ENCODE assay signal across 18 cellular contexts in the genomic region with DNA sequence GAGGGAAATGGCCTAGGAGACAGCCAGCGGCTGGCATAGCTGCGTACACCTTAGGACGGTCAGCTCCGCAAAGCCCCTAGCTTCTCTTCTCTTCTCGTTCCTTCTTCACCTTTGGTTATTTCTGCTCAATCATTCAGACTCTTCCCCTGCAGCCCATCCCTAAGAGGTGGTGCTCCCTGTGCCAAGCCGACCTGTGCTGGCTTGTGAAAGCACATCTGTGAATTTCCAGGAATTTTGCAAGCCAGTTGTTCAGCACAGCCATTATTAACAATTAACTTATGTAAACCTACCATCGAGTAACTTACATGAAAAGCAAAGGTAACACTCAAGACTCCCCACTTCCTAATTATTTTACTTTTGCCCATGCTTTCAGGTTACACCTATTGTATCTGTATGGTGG. TPM values are rescaled to one million over a fixed set of nuclear protein-coding genes. Genes with fewer than 3 reads are reported as not detected.
DNase-seq lines count a peak whose midpoint lies in the region; ATAC-seq and TF ChIP-seq lines count a peak whose summit lies in the region.
"Had no signal": no experiment of that assay in that cellular context is flagged by ENCODE, and none has a peak within 500 bp of the region (broad histone marks: within the 10 kb centered on the region; RNA-seq: fewer than 3 reads in every experiment).

No MANE protein-coding gene starts in this region.

- no peak overlapping the region for H4K5ac ChIP-seq in H9 (ENCODE audit: insufficient read length, low read depth, low read length)

- H3K27me3 Mint-ChIP-seq in CD4-positive, alpha-beta memory T cell: no peaks in the 10 kb centered on the region
- H3K27me3 Mint-ChIP-seq in H9 (ENCODE audit: low read depth) (peaks cover 40% of the 10 kb centered on the region), chondrocyte (ENCODE audit: low read depth) (peaks cover 15% of the 10 kb centered on the region)
- H3K27me3 Mint-ChIP-seq in naive thymus-derived CD4-positive, alpha-beta T cell: peaks cover 0 to 13% (median 0%) of the 10 kb centered on the region in 5 donors

- H3K36me3 ChIP-seq in CD4-positive, alpha-beta memory T cell (ENCODE audit: insufficient read depth, low read length): peaks cover 6% of the 10 kb centered on the region
- H3K36me3 ChIP-seq in naive thymus-derived CD4-positive, alpha-beta T cell (ENCODE audit: control insufficient read depth in 2 of 3, insufficient read depth in 3 of 3, low read length in 3 of 3): peaks cover 0 to 19% (median 0%) of the 10 kb centered on the region in 3 experiments
- H3K36me3 ChIP-seq: thyroid gland had no signal

- CTCF ChIA-PET in CD4-positive, alpha-beta memory T cell (lab: Charles Lee; ENCODE audit: partially characterized antibody): interaction anchor here (1.0 to 2.6 kb wide), 2 partner anchors 22 to 62 kb away, joined by 3 to 14 read pairs; no protein-coding TSS in a partner anchor
- CTCF ChIA-PET in naive thymus-derived CD4-positive, alpha-beta T cell (lab: Charles Lee): interaction anchor here (0.6 to 1.3 kb wide), 3 partner anchors 21 to 205 kb away, joined by 3 to 4 read pairs (median 3); a partner anchor contains a TSS

- WGBS in H9 (ENCODE audit: extremely low coverage, insufficient read length, low lambda C conversion rate): no CpG with 5 or more reads among the region's 7 CpGs

- H3K14ac ChIP-seq in H9 (ENCODE audit: insufficient read depth, low read length): no peak overlapping the region

- H4K20me1 ChIP-seq in H9 (ENCODE audit: control insufficient read depth, insufficient read depth, insufficient read length): no peaks in the 10 kb centered on the region

- no peak overlapping the region for H2AFZ ChIP-seq in H9 (ENCODE audit: low read length)

- H2BK15ac ChIP-seq in H9 (ENCODE audit: low read depth, low read length): 0 out of 2 replicates have a peak overlapping the region, but pooled peaks have one; percentile 96

- H3K56ac ChIP-seq in H9 (ENCODE audit: insufficient read length, low read depth, low read length): no peak overlapping the region

- no peak overlapping the region for H3K23ac ChIP-seq in H9 (ENCODE audit: insufficient read length, low read depth, low read length)

- no peak overlapping the region for H2AK5ac ChIP-seq in H9 (ENCODE audit: insufficient read length, low read length)

- H3K79me2 ChIP-seq in H9 (ENCODE audit: insufficient read depth, low read length): no peaks in the 10 kb centered on the region

- DNase-seq in CD4-positive, alpha-beta memory T cell: no peak
- DNase-seq in H9 (no peak), chondrocyte (ENCODE audit: low spot score) (no peak), NCI-H2196 (lab: John Stamatoyannopoulos, UW; ENCODE audit: unreplicated experiment) (no peak), AML-193 (lab: John Stamatoyannopoulos, UW) (no peak), NCI-H2081 treated with DMSO at 0.1 percent for 48 hours (lab: John Stamatoyannopoulos, UW) (no peak), RPMI8226 (no peak)
- DNase-seq in naive thymus-derived CD4-positive, alpha-beta T cell: no peak
- DNase-seq: activated CD4-positive, alpha-beta T cell treated with anti-CD3 and anti-CD28 coated beads, Interleukin-2, amount 50 U/mL, for 1 hour; activated gamma-delta T cell treated with Interleukin-2 at 50 U/mL for 16 hours; DND-41; KG1; NCI-H1092 treated with DMSO at 0.1 percent for 48 hours; NCI-H345; SHP77; T1000; thyroid gland had no signal

- peaks cover 39% of the 10 kb centered on the region for H3K4me1 ChIP-seq in CD4-positive, alpha-beta memory T cell (ENCODE audit: insufficient read depth, low read length)
- no peaks in the 10 kb centered on the region for H3K4me1 ChIP-seq in H9 (ENCODE audit: insufficient read depth, low read length)
- H3K4me1 ChIP-seq in naive thymus-derived CD4-positive, alpha-beta T cell (ENCODE audit: control insufficient read depth in 2 of 2, insufficient read depth in 2 of 2, low read length in 2 of 2): peaks cover 5 to 12% of the 10 kb centered on the region in 2 donors

- no peak overlapping the region for H3K4me3 ChIP-seq in CD4-positive, alpha-beta memory T cell (ENCODE audit: low read length in 2 of 2)
- no peak overlapping the region for H3K4me3 ChIP-seq in naive thymus-derived CD4-positive, alpha-beta T cell (ENCODE audit: low read length)

- H2BK12ac ChIP-seq in H9 (ENCODE audit: insufficient read length, low read depth, low read length): no peak overlapping the region

- H3K27ac ChIP-seq in CD4-positive, alpha-beta memory T cell (ENCODE audit: low read depth, low read length): no peak overlapping the region
- H3K27ac ChIP-seq in H9 (ENCODE audit: insufficient read length, low read depth, low read length): no peak overlapping the region
- no peak overlapping the region for H3K27ac ChIP-seq in naive thymus-derived CD4-positive, alpha-beta T cell (ENCODE audit: low read depth, low read length)
- H3K27ac ChIP-seq: thyroid gland had no signal

- peak overlapping the region in 7 of 8 donors; percentile 33 to 84 (median 76) for H3K4me3 Mint-ChIP-seq in CD4-positive, alpha-beta memory T cell
- H3K4me3 Mint-ChIP-seq in H9 (no peak overlapping the region), chondrocyte (ENCODE audit: unreplicated experiment) (peak overlapping the region; percentile 50)
- H3K4me3 Mint-ChIP-seq in naive thymus-derived CD4-positive, alpha-beta T cell: peak overlapping the region in 9 of 10 donors; percentile 51 to 80 (median 65)

- no peak overlapping the region for H2BK120ac ChIP-seq in H9 (ENCODE audit: low read depth, low read length, poor library complexity, severe bottlenecking)

- H3K36me3 Mint-ChIP-seq in CD4-positive, alpha-beta memory T cell: peaks cover 10 to 25% of the 10 kb centered on the region in 2 donors
- H3K36me3 Mint-ChIP-seq in H9 (ENCODE audit: insufficient read depth in 1 of 3, low read depth in 3 of 3) (no peaks in the 10 kb centered on the region; a peak in 2 of 7 replicates), chondrocyte (ENCODE audit: low read depth) (peaks cover 2% of the 10 kb centered on the region)
- H3K36me3 Mint-ChIP-seq in naive thymus-derived CD4-positive, alpha-beta T cell: peaks cover 0 to 39% (median 13%) of the 10 kb centered on the region in 5 donors
- H3K36me3 Mint-ChIP-seq: brain had no signal

- H2BK20ac ChIP-seq in H9 (ENCODE audit: low read depth, low read length, poor library complexity, severe bottlenecking): no peak overlapping the region

- peak overlapping the region; percentile 1 to 90 (median 76) for H3K27ac Mint-ChIP-seq in CD4-positive, alpha-beta memory T cell
- no peak overlapping the region for H3K27ac Mint-ChIP-seq in H9
- no peak overlapping the region for H3K27ac Mint-ChIP-seq in chondrocyte (ENCODE audit: unreplicated experiment)
- peak overlapping the region; percentile 20 to 75 (median 35) for H3K27ac Mint-ChIP-seq in naive thymus-derived CD4-positive, alpha-beta T cell
- H3K27ac Mint-ChIP-seq: brain had no signal

- peak overlapping the region; percentile 83 for H3K4me2 ChIP-seq in H9 (ENCODE audit: insufficient read depth, insufficient read length, low read length)

- H3K23me2 ChIP-seq in H9 (ENCODE audit: insufficient read length, low read depth, low read length, poor library complexity, severe bottlenecking): peaks cover 16% of the 10 kb centered on the region

- no peaks in the 10 kb centered on the region for H3K79me1 ChIP-seq in H9 (ENCODE audit: insufficient read depth, low read depth, low read length, poor library complexity, severe bottlenecking)

- no peak overlapping the region for H4K8ac ChIP-seq in H9 (replicated peaks; ENCODE audit: insufficient read length, low read depth, low read length)

- H3K9ac ChIP-seq in H9 (ENCODE audit: extremely low read depth, insufficient read length, low read length): no peak overlapping the region

- POLR2A ChIA-PET in CD4-positive, alpha-beta memory T cell (lab: Charles Lee; ENCODE audit: partially characterized antibody): interaction anchor here (1.4 to 6.3 kb wide), 10 partner anchors 10 to 88 kb away, joined by 3 to 124 read pairs (median 8); a partner anchor contains a TSS
- POLR2A ChIA-PET in naive thymus-derived CD4-positive, alpha-beta T cell (lab: Charles Lee): interaction anchor here (1.1 to 2.1 kb wide), 3 partner anchors 22 to 88 kb away, joined by 3 to 10 read pairs (median 3); a partner anchor contains a TSS

- no peak overlapping the region for H3K18ac ChIP-seq in H9 (ENCODE audit: insufficient read length, low read depth, low read length)

- peaks cover 0 to 5% (median 0%) of the 10 kb centered on the region in 8 donors for H3K9me3 Mint-ChIP-seq in CD4-positive, alpha-beta memory T cell
- peaks cover 2 to 5% of the 10 kb centered on the region in 2 experiments; a peak in 2 of 5 replicates for H3K9me3 Mint-ChIP-seq in H9
- no peaks in the 10 kb centered on the region for H3K9me3 Mint-ChIP-seq in chondrocyte (ENCODE audit: low read depth)
- peaks cover 0 to 9% (median 0%) of the 10 kb centered on the region in 11 donors for H3K9me3 Mint-ChIP-seq in naive thymus-derived CD4-positive, alpha-beta T cell

- H2BK5ac ChIP-seq in H9 (ENCODE audit: insufficient read length, low read length): no peak overlapping the region

- TF ChIP-seq CTCF in H9 (conservative IDR thresholded peaks at IDR 0.05) (no peak), chondrocyte (IDR thresholded peaks at IDR 0.05) (no peak)

- intact Hi-C loops in CD4-positive, alpha-beta memory T cell (cut with micrococcal nuclease): no loop called here
- intact Hi-C loops in naive thymus-derived CD4-positive, alpha-beta T cell (cut with micrococcal nuclease): loop anchor here in 1 of 2 donors (2.0 kb wide), 1 partner anchor 23 kb away; no protein-coding TSS in a partner anchor

- peaks cover 39 to 62% (median 42%) of the 10 kb centered on the region in 4 donors for H3K4me1 Mint-ChIP-seq in CD4-positive, alpha-beta memory T cell
- peaks cover 10 to 23% of the 10 kb centered on the region in 2 experiments for H3K4me1 Mint-ChIP-seq in H9
- peaks cover 15% of the 10 kb centered on the region for H3K4me1 Mint-ChIP-seq in chondrocyte (ENCODE audit: low read depth)
- peaks cover 28 to 68% (median 43%) of the 10 kb centered on the region in 7 donors for H3K4me1 Mint-ChIP-seq in naive thymus-derived CD4-positive, alpha-beta T cell

- H3K9me3 ChIP-seq in CD4-positive, alpha-beta memory T cell (ENCODE audit: control insufficient read depth in 1 of 2, low read length in 2 of 2): no peaks in the 10 kb centered on the region
- no peaks in the 10 kb centered on the region for H3K9me3 ChIP-seq in H9 (ENCODE audit: control insufficient read depth, low read depth, low read length)
- H3K9me3 ChIP-seq in naive thymus-derived CD4-positive, alpha-beta T cell (ENCODE audit: control insufficient read depth in 2 of 3, low read length in 3 of 3): no peaks in the 10 kb centered on the region
- H3K9me3 ChIP-seq: thyroid gland had no signal

- H4K91ac ChIP-seq in H9 (ENCODE audit: insufficient read length, low read depth, low read length): no peak overlapping the region

- no peak overlapping the region for H3K4ac ChIP-seq in H9 (ENCODE audit: low read depth, low read length)

- ATAC-seq in naive thymus-derived CD4-positive, alpha-beta T cell: no peak

- H3T11ph ChIP-seq in H9 (ENCODE audit: low read length): no peak overlapping the region

- H3K27me3 ChIP-seq in CD4-positive, alpha-beta memory T cell (ENCODE audit: insufficient read depth, low read length): no peaks in the 10 kb centered on the region
- H3K27me3 ChIP-seq in H9 (ENCODE audit: insufficient read depth, low read length): peaks cover 3% of the 10 kb centered on the region; the same call in 1 of the 2 replicates
- no peaks in the 10 kb centered on the region for H3K27me3 ChIP-seq in naive thymus-derived CD4-positive, alpha-beta T cell (ENCODE audit: control insufficient read depth in 2 of 2, insufficient read depth in 2 of 2, low read length in 2 of 2)
- H3K27me3 ChIP-seq: thyroid gland had no signal

RNA-seq across cellular contexts. Expression of a gene that starts 20.9 kb away (rescaled TPM):
- 10 to 100 TPM; 10.6 to 10.8 TPM for total RNA-seq in CD4-positive, alpha-beta memory T cell
- polyA plus RNA-seq in CD4-positive, alpha-beta memory T cell: 1 to 10 TPM; 3.0 to 8.3 TPM
- total RNA-seq in H9 (2021) (0.07 and 0.33 TPM in 2 replicates), chondrocyte (0.42 to 4.1 TPM (median 0.46 TPM) in 3 replicates)
- total RNA-seq in naive thymus-derived CD4-positive, alpha-beta T cell: 10 to 100 TPM in 1 of 5 experiments, 1 to 10 TPM in 3, under 1 TPM in 1; 0.86 to 38.6 (median 2.3) TPM
- polyA plus RNA-seq in naive thymus-derived CD4-positive, alpha-beta T cell: under 1 TPM in 1 of 2 donors, not detected in 1; 0.67 TPM

Comparison
In these comparisons a context has a peak if more than half of its experiments do, and no peak if none do; other contexts are left out.
1. H3K27ac Mint-ChIP-seq: peak in CD4-positive, alpha-beta memory T cell (7 of 7) and naive thymus-derived CD4-positive, alpha-beta T cell (9 of 9); none in H9 (0 of 3) and chondrocyte (single experiment).
2. H3K4me3 Mint-ChIP-seq: peak in CD4-positive, alpha-beta memory T cell (7 of 8), chondrocyte (single experiment) and naive thymus-derived CD4-positive, alpha-beta T cell (9 of 10); none in H9 (0 of 2).